In the genomic region with DNA sequence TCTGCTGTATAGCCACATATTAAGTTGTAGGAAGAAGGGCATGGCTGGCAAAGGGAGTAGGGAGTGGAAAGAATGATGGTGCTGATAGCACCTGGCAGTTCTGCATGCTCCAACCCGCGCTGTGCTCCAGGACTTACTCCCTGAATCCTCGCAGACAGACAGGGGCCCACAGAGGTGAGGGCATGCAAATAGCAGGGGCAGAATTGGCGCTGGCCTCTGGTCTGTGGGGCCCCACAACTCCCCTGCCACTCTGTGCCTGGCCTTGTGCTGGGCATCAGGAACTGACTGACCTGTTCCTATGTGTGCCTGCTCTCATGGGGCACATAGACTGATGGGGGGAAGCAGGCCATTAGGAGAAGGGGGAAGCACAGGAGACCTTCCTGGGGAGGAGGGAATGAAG, we compare ENCODE assay signal across 26 cellular contexts. TPM values are rescaled to one million over a fixed set of nuclear protein-coding genes. Genes with fewer than 3 reads are reported as not detected.
A peak's percentile ranks its signal among the peaks of the same experiment; 100 is the strongest.
DNase-seq lines count a peak whose midpoint lies in the region; ATAC-seq, FAIRE-seq and TF ChIP-seq lines count a peak whose summit lies in the region.
"Had no signal": no experiment of that assay in that cellular context is flagged by ENCODE, and none has a peak within 500 bp of the region (broad histone marks: within the 10 kb centered on the region; RNA-seq: fewer than 3 reads in every experiment).

No MANE protein-coding gene starts in this region.

- H3K4me1 Mint-ChIP-seq in activated CD4-positive, alpha-beta T cell treated with anti-CD3 and anti-CD28 coated beads, Interleukin-2, amount 10 ng/mL, durations not matched to agents 7 days and 5 days, result peaks cover 7% of the 10 kb centered on the region
- H3K4me1 Mint-ChIP-seq: B cell; CD8-positive, alpha-beta memory T cell had no signal

- H3K27ac ChIP-seq in kidney (ENCODE audit: low read depth in 2 of 2, low read length in 2 of 2) (no peak overlapping the region), osteoblast (ENCODE audit: low read depth, low read length) (no peak overlapping the region)
- H3K27ac ChIP-seq: C4-2B, PC-9, SJSA1 had no signal

- CTCF ChIA-PET in activated CD4-positive, alpha-beta T cell treated with anti-CD3 and anti-CD28 coated beads, Interleukin-2, amount 10 ng/mL, durations not matched to agents 7 days and 5 days (lab: Charles Lee), result no interaction called here

- ATAC-seq in GM19328 (IDR thresholded peaks at IDR 0.05; ENCODE audit: unreplicated experiment), result no peak

- H3K36me3 ChIP-seq in kidney (ENCODE audit: control insufficient read depth in 1 of 2, insufficient read depth in 2 of 2, low read length in 2 of 2) (peaks cover 0 to 2% of the 10 kb centered on the region in 2 donors), osteoblast (ENCODE audit: insufficient read depth, low read length) (no peaks in the 10 kb centered on the region)
- H3K36me3 ChIP-seq: MG63, SJSA1 had no signal

- no peaks in the 10 kb centered on the region for H3K27me3 Mint-ChIP-seq in activated CD4-positive, alpha-beta T cell treated with anti-CD3 and anti-CD28 coated beads, Interleukin-2, amount 10 ng/mL, durations not matched to agents 7 days and 5 days
- H3K27me3 Mint-ChIP-seq: CD8-positive, alpha-beta memory T cell had no signal

- no peaks in the 10 kb centered on the region for H3K36me3 Mint-ChIP-seq in activated CD4-positive, alpha-beta T cell treated with anti-CD3 and anti-CD28 coated beads, Interleukin-2, amount 10 ng/mL, durations not matched to agents 7 days and 5 days (ENCODE audit: low read depth)

- H3K4me2 ChIP-seq in osteoblast (ENCODE audit: insufficient read depth, low read length), result no peak overlapping the region
- H3K4me2 ChIP-seq: PC-9 had no signal

- no peak overlapping the region for H3K27ac Mint-ChIP-seq in activated CD4-positive, alpha-beta T cell treated with anti-CD3 and anti-CD28 coated beads, Interleukin-2, amount 10 ng/mL, durations not matched to agents 7 days and 5 days
- H3K27ac Mint-ChIP-seq: B cell had no signal

- H2AFZ ChIP-seq in osteoblast (ENCODE audit: low read length), result no peak overlapping the region
- H2AFZ ChIP-seq: PC-9 had no signal

- H3K9me3 ChIP-seq in kidney (ENCODE audit: control insufficient read depth in 1 of 2, low read length in 2 of 2), result no peaks in the 10 kb centered on the region
- no peaks in the 10 kb centered on the region for H3K9me3 ChIP-seq in osteoblast (ENCODE audit: low read depth, low read length)
- H3K9me3 ChIP-seq: MG63, SJSA1 had no signal

- FAIRE-seq in kidney (lab: Jason Lieb, UNC), result no peak
- FAIRE-seq: GM12878 had no signal

- intact Hi-C loops in kidney (cut with DNase I), result no loop called here

- H3K9me3 Mint-ChIP-seq in activated CD4-positive, alpha-beta T cell treated with anti-CD3 and anti-CD28 coated beads, Interleukin-2, amount 10 ng/mL, durations not matched to agents 7 days and 5 days, result no peaks in the 10 kb centered on the region
- H3K9me3 Mint-ChIP-seq: CD8-positive, alpha-beta memory T cell had no signal

- no peaks in the 10 kb centered on the region for H3K27me3 ChIP-seq in osteoblast (ENCODE audit: insufficient read depth, low read length)
- H3K27me3 ChIP-seq: MG63, SJSA1 had no signal

- no peak overlapping the region for H3K9ac ChIP-seq in kidney (ENCODE audit: low read length in 2 of 2)

- H3K79me2 ChIP-seq in osteoblast (ENCODE audit: insufficient read depth, low read length), result no peaks in the 10 kb centered on the region

- no peak overlapping the region for H3K4me3 Mint-ChIP-seq in activated CD4-positive, alpha-beta T cell treated with anti-CD3 and anti-CD28 coated beads, Interleukin-2, amount 10 ng/mL, durations not matched to agents 7 days and 5 days
- H3K4me3 Mint-ChIP-seq: B cell; CD8-positive, alpha-beta memory T cell had no signal

- TF ChIP-seq CTCF in kidney (IDR thresholded peaks at IDR 0.05; ENCODE audit: borderline replicate concordance, extremely low read depth, insufficient read depth) (no peak), osteoblast (IDR thresholded peaks at IDR 0.05; ENCODE audit: extremely low read depth, low read depth, low read length) (no peak)

- H3K4me3 ChIP-seq in kidney (ENCODE audit: low read length in 2 of 2) (no peak overlapping the region), osteoblast (ENCODE audit: insufficient read depth, low read length) (no peak overlapping the region)
- H3K4me3 ChIP-seq: GM12878, MG63, PC-9, SJSA1 had no signal

- DNase-seq in amniotic epithelial cell (ENCODE audit: low read depth), result peak; percentile 24
- DNase-seq in kidney, result peak; percentile 49
- peak; percentile 32 for DNase-seq in osteoblast (ENCODE audit: insufficient read length, low spot score, missing footprints)
- no peak for DNase-seq in activated CD4-positive, alpha-beta T cell treated with anti-CD3 and anti-CD28 coated beads, Interleukin-2, amount 10 ng/mL, durations not matched to agents 7 days and 5 days
- DNase-seq in NCI-H1092 treated with DMSO at 0.1 percent for 48 hours (lab: John Stamatoyannopoulos, UW), result no peak
- no peak for DNase-seq in mucosa of gallbladder (ENCODE audit: low spot score)
- DNase-seq: DMS 273 treated with DMSO at 0.1 percent for 48 hours, DMS79, EL, GDM1, GOT3, HCEC 1CT, IMR-90, KG1, MG63, NCI-H2029, NCI-H446 treated with DMSO at 0.1 percent for 48 hours, NCI-H526 treated with DMSO at 0.1 percent for 48 hours, PC-9, Right ventricle myocardium superior had no signal

- H3K4me1 ChIP-seq in kidney (ENCODE audit: control insufficient read depth in 1 of 2, insufficient read depth in 1 of 2, low read depth in 1 of 2, low read length in 2 of 2) (no peaks in the 10 kb centered on the region), osteoblast (ENCODE audit: insufficient read depth, low read length) (peaks cover 7% of the 10 kb centered on the region)
- H3K4me1 ChIP-seq: SJSA1 had no signal

- peaks cover 1% of the 10 kb centered on the region for H4K20me1 ChIP-seq in osteoblast (ENCODE audit: insufficient read depth, low read length)

- POLR2A ChIA-PET in activated CD4-positive, alpha-beta T cell treated with anti-CD3 and anti-CD28 coated beads, Interleukin-2, amount 10 ng/mL, durations not matched to agents 7 days and 5 days (lab: Charles Lee), result no interaction called here

RNA-seq across cellular contexts. Expression of gene HDAC11, which starts 20.9 kb away (rescaled TPM):
- total RNA-seq in kidney, result 28.3 TPM
- 43.7 TPM for polyA plus RNA-seq in kidney (ENCODE audit: insufficient read depth, low read depth, low replicate concordance)
- 10.9 and 11.2 TPM in 2 replicates for total RNA-seq in osteoblast
- 1 to 10 TPM; 1.6 to 2.3 TPM for total RNA-seq in activated CD4-positive, alpha-beta T cell treated with anti-CD3 and anti-CD28 coated beads, Interleukin-2, amount 10 ng/mL, durations not matched to agents 7 days and 5 days
- total RNA-seq in mucosa of gallbladder, result 43.7 TPM

RNA-seq across cellular contexts. Expression of gene FBLN2, which starts 47.9 kb away (rescaled TPM):
- 43.4 TPM for total RNA-seq in kidney
- polyA plus RNA-seq in kidney (ENCODE audit: insufficient read depth, low read depth, low replicate concordance), result 3.2 TPM
- 46.0 and 54.6 TPM in 2 replicates for total RNA-seq in osteoblast
- total RNA-seq in activated CD4-positive, alpha-beta T cell treated with anti-CD3 and anti-CD28 coated beads, Interleukin-2, amount 10 ng/mL, durations not matched to agents 7 days and 5 days, result not detected
- total RNA-seq in mucosa of gallbladder, result 44.3 TPM

Comparison
In these comparisons a context has a peak if more than half of its experiments do, and no peak if none do; other contexts are left out.
1. DNase-seq: peak in amniotic epithelial cell (single experiment), kidney (single experiment) and osteoblast (single experiment); none in activated CD4-positive, alpha-beta T cell treated with anti-CD3 and anti-CD28 coated beads, Interleukin-2, amount 10 ng/mL, durations not matched to agents 7 days and 5 days (single experiment), NCI-H1092 treated with DMSO at 0.1 percent for 48 hours (single experiment) and mucosa of gallbladder (single experiment).
2. RNA of gene FBLN2, which starts 47.9 kb away (total RNA-seq): 46.0 to 54.6 TPM in osteoblast, 44.3 TPM in mucosa of gallbladder (single experiment) and 43.4 TPM in kidney (single experiment); not detected in activated CD4-positive, alpha-beta T cell treated with anti-CD3 and anti-CD28 coated beads, Interleukin-2, amount 10 ng/mL, durations not matched to agents 7 days and 5 days; every median in the first group is over 10 times any median in the second.